Comparison of ENCODE assay signal across 27 cellular contexts in genomic region chr16:22306788-22307187, GRCh38.
"Had no signal": no experiment of that assay in that cellular context is flagged by ENCODE, and none has a peak within 500 bp of the region (broad histone marks: within the 10 kb centered on the region; RNA-seq: fewer than 3 reads in every experiment).

No MANE protein-coding gene starts in this region.

- ATAC-seq: activated CD8-positive, alpha-beta T cell treated with anti-CD3 and anti-CD28 coated beads for 36 hours; activated T-cell treated with anti-CD3 and anti-CD28 coated beads, Interleukin-2, amount 50 U/mL, for 4 hours; activated T-helper 17 cell treated with anti-CD3 and anti-CD28 coated beads, Interleukin-2, amount 50 U/mL, for 72 hours; esophagus mucosa; WTC11 had no signal

- H3K27me3 Mint-ChIP-seq: activated CD8-positive, alpha-beta T cell treated with anti-CD3 and anti-CD28 coated beads for 36 hours; activated naive CD8-positive, alpha-beta T cell; activated T-helper 17 cell treated with anti-CD3 and anti-CD28 coated beads, Interleukin-2, amount 50 U/mL, for 72 hours; central memory CD8-positive, alpha-beta T cell; dendritic cell treated with granulocyte-macrophage colony-stimulating factor and Interleukin-4, amounts not matched to agents 40 ng/mL and 50 ng/mL, for 4 days had no signal

- H3K4me3 Mint-ChIP-seq: activated CD8-positive, alpha-beta T cell treated with anti-CD3 and anti-CD28 coated beads for 36 hours; activated naive CD8-positive, alpha-beta T cell; activated T-cell treated with anti-CD3 and anti-CD28 coated beads, Interleukin-2, amount 50 U/mL, for 4 hours; activated T-helper 17 cell treated with anti-CD3 and anti-CD28 coated beads, Interleukin-2, amount 50 U/mL, for 72 hours; central memory CD8-positive, alpha-beta T cell; dendritic cell treated with granulocyte-macrophage colony-stimulating factor and Interleukin-4, amounts not matched to agents 40 ng/mL and 50 ng/mL, for 4 days; endodermal cell; WTC11 had no signal

- H3K27me3 ChIP-seq: brain microvascular endothelial cell, dorsolateral prefrontal cortex had no signal

- H3K27ac ChIP-seq: brain microvascular endothelial cell, coronary artery, dorsolateral prefrontal cortex, VCaP had no signal

- H3K36me3 Mint-ChIP-seq: activated naive CD8-positive, alpha-beta T cell had no signal

- H3K9me3 Mint-ChIP-seq: activated CD8-positive, alpha-beta T cell treated with anti-CD3 and anti-CD28 coated beads for 36 hours; activated T-cell treated with anti-CD3 and anti-CD28 coated beads, Interleukin-2, amount 50 U/mL, for 4 hours; activated T-helper 17 cell treated with anti-CD3 and anti-CD28 coated beads, Interleukin-2, amount 50 U/mL, for 72 hours; central memory CD8-positive, alpha-beta T cell; dendritic cell treated with granulocyte-macrophage colony-stimulating factor and Interleukin-4, amounts not matched to agents 40 ng/mL and 50 ng/mL, for 4 days; endodermal cell; WTC11 had no signal

- H3K4me1 Mint-ChIP-seq: endodermal cell, WTC11 had no signal

- H3K27ac Mint-ChIP-seq: activated CD8-positive, alpha-beta T cell treated with anti-CD3 and anti-CD28 coated beads for 36 hours; activated naive CD8-positive, alpha-beta T cell; activated T-helper 17 cell treated with anti-CD3 and anti-CD28 coated beads, Interleukin-2, amount 50 U/mL, for 72 hours; dendritic cell treated with granulocyte-macrophage colony-stimulating factor and Interleukin-4, amounts not matched to agents 40 ng/mL and 50 ng/mL, for 4 days; WTC11 had no signal

- DNase-seq: activated CD4-positive, alpha-beta T cell treated with anti-CD3 and anti-CD28 coated beads for 48 hours; activated CD4-positive, alpha-beta T cell treated with anti-CD3 and anti-CD28 coated beads, Interleukin-2, amount 50 U/mL, for 1 hour; activated CD4-positive, alpha-beta T cell treated with anti-CD3 and anti-CD28 coated beads, Interleukin-2, amount 50 U/mL, for 48 hours; activated CD8-positive, alpha-beta memory T cell treated with anti-CD3 and anti-CD28 coated beads for 24 hours; activated CD8-positive, alpha-beta T cell treated with anti-CD3 and anti-CD28 coated beads for 36 hours; activated effector memory CD4-positive, alpha-beta T cell treated with Interleukin-2 at 50 U/mL for 16 hours; activated gamma-delta T cell treated with Interleukin-2 at 50 U/mL for 16 hours; activated naive CD4-positive, alpha-beta T cell treated with anti-CD3 and anti-CD28 coated beads, Interleukin-2, amount 50 U/mL, for 16 hours; activated naive CD4-positive, alpha-beta T cell treated with Interleukin-2 at 50 U/mL for 16 hours; activated T-cell treated with anti-CD3 and anti-CD28 coated beads, Interleukin-2, amount 50 U/mL, for 4 hours; amniotic stem cell; anterior cingulate cortex; brain microvascular endothelial cell; dorsolateral prefrontal cortex; effector memory CD4-positive, alpha-beta T cell; foreskin fibroblast; T-helper 1 cell; T-helper 2 cell had no signal

- H3K4me3 ChIP-seq: coronary artery, dorsolateral prefrontal cortex had no signal
